33 cellular contexts compared by ENCODE assay signal in the genomic region with DNA sequence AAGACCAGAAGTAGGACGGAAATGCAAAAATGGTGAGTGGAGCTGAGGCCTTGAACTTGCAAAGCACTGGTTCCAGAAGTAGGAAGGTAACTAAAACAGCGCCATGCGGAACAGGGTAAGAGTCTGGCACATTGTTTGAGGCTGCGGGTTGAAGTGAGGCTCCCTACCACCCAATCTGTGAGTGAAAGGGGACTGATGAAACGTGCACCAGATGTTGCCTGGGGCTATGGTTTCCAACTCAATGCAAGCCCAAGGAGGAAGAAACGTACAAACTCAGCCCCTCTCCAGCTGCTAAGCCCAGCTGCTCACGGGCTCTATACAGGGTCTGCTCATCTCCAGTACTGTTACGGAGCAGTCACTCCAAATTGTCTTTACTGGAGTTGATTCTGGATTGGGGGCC.
"Had no signal": no experiment of that assay in that cellular context is flagged by ENCODE, and none has a peak within 500 bp of the region (broad histone marks: within the 10 kb centered on the region; RNA-seq: fewer than 3 reads in every experiment).

No MANE protein-coding gene starts in this region.

- DNase-seq: activated B cell treated with CpG ODN at 0.5 μM for 24 hours; activated CD4-positive, alpha-beta memory T cell treated with anti-CD3 and anti-CD28 coated beads for 36 hours; activated CD4-positive, alpha-beta T cell treated with anti-CD3 and anti-CD28 coated beads for 48 hours; activated CD8-positive, alpha-beta memory T cell treated with anti-CD3 and anti-CD28 coated beads, Interleukin-2, amount 50 U/mL, for 48 hours; activated effector memory CD4-positive, alpha-beta T cell treated with Interleukin-2 at 50 U/mL for 16 hours; activated naive CD4-positive, alpha-beta T cell treated with anti-CD3 and anti-CD28 coated beads for 36 hours; activated naive CD8-positive, alpha-beta T cell treated with anti-CD3 and anti-CD28 coated beads for 36 hours; activated naive CD8-positive, alpha-beta T cell treated with anti-CD3 and anti-CD28 coated beads, Interleukin-2, amount 50 U/mL, for 24 hours; activated T-cell treated with anti-CD3 and anti-CD28 coated beads for 4 hours; activated T-cell treated with anti-CD3 and anti-CD28 coated beads, Interleukin-2, amount 50 U/mL, for 24 hours; activated T-cell treated with anti-CD3 and anti-CD28 coated beads, Interleukin-2, amount 50 U/mL, for 72 hours; adrenal gland; amygdala; aorta; body of pancreas; caudate nucleus; cortex of kidney; dermis blood vessel endothelial cell; effector CD4-positive, alpha-beta T cell; effector memory CD8-positive, alpha-beta T cell; erythroblast; esophagus squamous epithelium; foreskin melanocyte; heart right ventricle; T-helper 1 cell; T-helper 17 cell; T1000; WERI-Rb-1 had no signal

- H3K9me3 ChIP-seq: adrenal gland, body of pancreas, esophagus squamous epithelium, gastroesophageal sphincter, heart right ventricle had no signal

- H3K27ac Mint-ChIP-seq: activated B cell treated with CpG ODN at 0.5 μM for 24 hours; activated CD4-positive, alpha-beta memory T cell treated with anti-CD3 and anti-CD28 coated beads for 36 hours; activated naive CD4-positive, alpha-beta T cell treated with anti-CD3 and anti-CD28 coated beads for 36 hours; activated naive CD4-positive, alpha-beta T cell treated with anti-CD3 and anti-CD28 coated beads, Interleukin-2, amount 50 U/mL, for 24 hours; activated naive CD8-positive, alpha-beta T cell treated with anti-CD3 and anti-CD28 coated beads for 36 hours; activated naive CD8-positive, alpha-beta T cell treated with anti-CD3 and anti-CD28 coated beads, Interleukin-2, amount 50 U/mL, for 24 hours; activated T-cell treated with anti-CD3 and anti-CD28 coated beads, Interleukin-2, amount 50 U/mL, for 24 hours; activated T-cell treated with anti-CD3 and anti-CD28 coated beads, Interleukin-2, amount 50 U/mL, for 72 hours; activated T-helper 17 cell treated with anti-CD3 and anti-CD28 coated beads, Interleukin-2, amount 50 U/mL, for 72 hours; effector memory CD8-positive, alpha-beta T cell; T-helper 17 cell; T-helper 2 cell treated with Interferon-gamma antibody and Interleukin-4, amounts not matched to agents 5 μg/mL and 100 μg/mL, for 36 hours had no signal

- H3K4me1 Mint-ChIP-seq: activated naive CD4-positive, alpha-beta T cell treated with anti-CD3 and anti-CD28 coated beads, Interleukin-2, amount 50 U/mL, for 24 hours; activated naive CD8-positive, alpha-beta T cell treated with anti-CD3 and anti-CD28 coated beads for 36 hours; activated T-helper 17 cell treated with anti-CD3 and anti-CD28 coated beads, Interleukin-2, amount 50 U/mL, for 72 hours had no signal

- H3K9me3 Mint-ChIP-seq: activated B cell treated with CpG ODN at 0.5 μM for 24 hours; activated CD4-positive, alpha-beta memory T cell treated with anti-CD3 and anti-CD28 coated beads for 36 hours; activated naive CD4-positive, alpha-beta T cell treated with anti-CD3 and anti-CD28 coated beads for 36 hours; activated naive CD4-positive, alpha-beta T cell treated with anti-CD3 and anti-CD28 coated beads, Interleukin-2, amount 50 U/mL, for 24 hours; activated naive CD8-positive, alpha-beta T cell treated with anti-CD3 and anti-CD28 coated beads for 36 hours; activated naive CD8-positive, alpha-beta T cell treated with anti-CD3 and anti-CD28 coated beads, Interleukin-2, amount 50 U/mL, for 24 hours; activated T-cell treated with anti-CD3 and anti-CD28 coated beads, Interleukin-2, amount 50 U/mL, for 24 hours; activated T-cell treated with anti-CD3 and anti-CD28 coated beads, Interleukin-2, amount 50 U/mL, for 72 hours; activated T-helper 17 cell treated with anti-CD3 and anti-CD28 coated beads, Interleukin-2, amount 50 U/mL, for 72 hours; effector memory CD8-positive, alpha-beta T cell; T-helper 2 cell treated with Interferon-gamma antibody and Interleukin-4, amounts not matched to agents 5 μg/mL and 100 μg/mL, for 36 hours had no signal

- H3K27me3 ChIP-seq: adrenal gland, body of pancreas, gastroesophageal sphincter had no signal

- H3K4me3 ChIP-seq: adrenal gland, body of pancreas, esophagus squamous epithelium, gastroesophageal sphincter, heart right ventricle had no signal

- ATAC-seq: activated CD4-positive, CD25-positive, alpha-beta regulatory T cell treated with anti-CD3 and anti-CD28 coated beads, Interleukin-2, amount 50 U/mL, for 24 hours; activated naive CD8-positive, alpha-beta T cell treated with anti-CD3 and anti-CD28 coated beads, Interleukin-2, amount 50 U/mL, for 24 hours; activated T-cell treated with anti-CD3 and anti-CD28 coated beads, Interleukin-2, amount 50 U/mL, for 72 hours; activated T-helper 17 cell treated with anti-CD3 and anti-CD28 coated beads, Interleukin-2, amount 50 U/mL, for 72 hours; body of pancreas; effector memory CD8-positive, alpha-beta T cell; gastroesophageal sphincter; heart right ventricle; T-helper 17 cell had no signal

- H3K36me3 Mint-ChIP-seq: activated CD4-positive, alpha-beta memory T cell treated with anti-CD3 and anti-CD28 coated beads for 36 hours; activated naive CD4-positive, alpha-beta T cell treated with anti-CD3 and anti-CD28 coated beads, Interleukin-2, amount 50 U/mL, for 24 hours; activated naive CD8-positive, alpha-beta T cell treated with anti-CD3 and anti-CD28 coated beads for 36 hours had no signal

- H3K36me3 ChIP-seq: adrenal gland, esophagus squamous epithelium, gastroesophageal sphincter, heart right ventricle, WERI-Rb-1 had no signal

- H3K4me3 Mint-ChIP-seq: activated B cell treated with CpG ODN at 0.5 μM for 24 hours; activated CD4-positive, alpha-beta memory T cell treated with anti-CD3 and anti-CD28 coated beads for 36 hours; activated naive CD4-positive, alpha-beta T cell treated with anti-CD3 and anti-CD28 coated beads for 36 hours; activated naive CD4-positive, alpha-beta T cell treated with anti-CD3 and anti-CD28 coated beads, Interleukin-2, amount 50 U/mL, for 24 hours; activated naive CD8-positive, alpha-beta T cell treated with anti-CD3 and anti-CD28 coated beads for 36 hours; activated naive CD8-positive, alpha-beta T cell treated with anti-CD3 and anti-CD28 coated beads, Interleukin-2, amount 50 U/mL, for 24 hours; activated T-cell treated with anti-CD3 and anti-CD28 coated beads, Interleukin-2, amount 50 U/mL, for 24 hours; activated T-cell treated with anti-CD3 and anti-CD28 coated beads, Interleukin-2, amount 50 U/mL, for 72 hours; activated T-helper 17 cell treated with anti-CD3 and anti-CD28 coated beads, Interleukin-2, amount 50 U/mL, for 72 hours; effector memory CD8-positive, alpha-beta T cell; T-helper 17 cell; T-helper 2 cell treated with Interferon-gamma antibody and Interleukin-4, amounts not matched to agents 5 μg/mL and 100 μg/mL, for 36 hours had no signal

- H3K27ac ChIP-seq: adrenal gland, body of pancreas, esophagus squamous epithelium, gastroesophageal sphincter, heart right ventricle, WERI-Rb-1 had no signal

- H3K4me1 ChIP-seq: adrenal gland, body of pancreas, heart right ventricle had no signal
